15 cellular contexts compared by ENCODE assay signal in genomic region chr3:126317029-126317996, GRCh38. TPM values are rescaled to one million over a fixed set of nuclear protein-coding genes. Genes with fewer than 3 reads are reported as not detected.
"Had no signal": no experiment of that assay in that cellular context is flagged by ENCODE, and none has a peak within 500 bp of the region (broad histone marks: within the 10 kb centered on the region; RNA-seq: fewer than 3 reads in every experiment).

No MANE protein-coding gene starts in this region.

- H3K36me3 ChIP-seq: neural progenitor cell, ovary had no signal

- H3K9me3 Mint-ChIP-seq: activated CD4-positive, alpha-beta memory T cell treated with anti-CD3 and anti-CD28 coated beads for 36 hours; activated naive CD4-positive, alpha-beta T cell treated with anti-CD3 and anti-CD28 coated beads, Interleukin-2, amount 10 ng/mL, durations not matched to agents 7 days and 5 days; neural progenitor cell; stimulated activated naive CD8-positive, alpha-beta T cell treated with anti-CD3 and anti-CD28 coated beads, Interleukin-15, amount 100 ng/mL, for 72 hours had no signal

- H3K27ac ChIP-seq: dorsolateral prefrontal cortex, hepatocyte, neural progenitor cell, VCaP had no signal

- H3K9me3 ChIP-seq: ovary had no signal

- H3K4me1 Mint-ChIP-seq: activated naive CD4-positive, alpha-beta T cell treated with anti-CD3 and anti-CD28 coated beads, Interleukin-2, amount 10 ng/mL, durations not matched to agents 7 days and 5 days; stimulated activated naive CD8-positive, alpha-beta T cell treated with anti-CD3 and anti-CD28 coated beads, Interleukin-15, amount 100 ng/mL, for 72 hours had no signal

- H3K4me3 ChIP-seq: dorsolateral prefrontal cortex, hepatocyte, neural progenitor cell, ovary had no signal

- H3K27me3 Mint-ChIP-seq: activated CD4-positive, alpha-beta memory T cell treated with anti-CD3 and anti-CD28 coated beads for 36 hours; stimulated activated naive CD8-positive, alpha-beta T cell treated with anti-CD3 and anti-CD28 coated beads, Interleukin-15, amount 100 ng/mL, for 72 hours had no signal

- DNase-seq: activated CD4-positive, alpha-beta memory T cell treated with anti-CD3 and anti-CD28 coated beads for 36 hours; activated CD4-positive, alpha-beta T cell treated with anti-CD3 and anti-CD28 coated beads for 1 hour; activated naive CD4-positive, alpha-beta T cell treated with anti-CD3 and anti-CD28 coated beads, Interleukin-2, amount 10 ng/mL, durations not matched to agents 7 days and 5 days; erythroblast; left ventricle myocardium superior; mesendoderm; stimulated activated naive CD8-positive, alpha-beta T cell treated with anti-CD3 and anti-CD28 coated beads, Interleukin-15, amount 100 ng/mL, for 72 hours had no signal

- H3K4me3 Mint-ChIP-seq: activated CD4-positive, alpha-beta memory T cell treated with anti-CD3 and anti-CD28 coated beads for 36 hours; activated naive CD4-positive, alpha-beta T cell treated with anti-CD3 and anti-CD28 coated beads, Interleukin-2, amount 10 ng/mL, durations not matched to agents 7 days and 5 days; neural progenitor cell; stimulated activated naive CD8-positive, alpha-beta T cell treated with anti-CD3 and anti-CD28 coated beads, Interleukin-15, amount 100 ng/mL, for 72 hours; type B pancreatic cell had no signal

- FAIRE-seq: astrocyte had no signal

- H3K27ac Mint-ChIP-seq: activated CD4-positive, alpha-beta memory T cell treated with anti-CD3 and anti-CD28 coated beads for 36 hours; activated naive CD4-positive, alpha-beta T cell treated with anti-CD3 and anti-CD28 coated beads, Interleukin-2, amount 10 ng/mL, durations not matched to agents 7 days and 5 days; neural progenitor cell; stimulated activated naive CD8-positive, alpha-beta T cell treated with anti-CD3 and anti-CD28 coated beads, Interleukin-15, amount 100 ng/mL, for 72 hours; type B pancreatic cell had no signal

- ATAC-seq: left ventricle myocardium superior had no signal

- H3K9ac ChIP-seq: neural progenitor cell had no signal

- H3K27me3 ChIP-seq: dorsolateral prefrontal cortex, hepatocyte, neural progenitor cell, ovary had no signal

- H3K36me3 Mint-ChIP-seq: activated CD4-positive, alpha-beta memory T cell treated with anti-CD3 and anti-CD28 coated beads for 36 hours; activated naive CD4-positive, alpha-beta T cell treated with anti-CD3 and anti-CD28 coated beads, Interleukin-2, amount 10 ng/mL, durations not matched to agents 7 days and 5 days; neural progenitor cell; type B pancreatic cell had no signal

RNA-seq across cellular contexts. Expression of gene KLF15, which starts 39.9 kb away (rescaled TPM):
- total RNA-seq: T-helper 1 cell treated with Interleukin-12 subunit alpha and Interleukin-12 subunit beta and Interleukin-4 antibody, amounts not matched to agents 30 ng/mL and 1 ng/mL, for 36 hours had no signal
